In genomic region chr1:93681549-93682412, GRCh38 we compare ENCODE assay signal across 1 cellular context.
TF ChIP-seq lines count a peak whose summit lies in the region.

BCAR3 (minus strand) TSS chr1:93681837; CDS start chr1:93674930, 6,907 bp downstream.

TF ChIP-seq in HepG2, 621 proteins besides CTCF, POLR2A, EP300 and RAD21 (continued from another document and continues in another):
- TF ChIP-seq ZNF362 (CRISPR knock-in tag; IDR thresholded peaks at IDR 0.05; ENCODE audit: borderline replicate concordance) (0 out of 2 replicates have a peak, but pooled peaks have one; percentile 9), ZNF761 (CRISPR knock-in tag; conservative IDR thresholded peaks at IDR 0.05) (no peak), ZNF34 (CRISPR knock-in tag; IDR thresholded peaks at IDR 0.05; ENCODE audit: borderline replicate concordance) (0 out of 2 replicates have a peak, but pooled peaks have one; percentile 63), HNRNPLL (IDR thresholded peaks at IDR 0.05; ENCODE audit: low read depth, low read length, poor library complexity, severe bottlenecking) (peak; percentile 82), ZNF556 (CRISPR knock-in tag; IDR thresholded peaks at IDR 0.05; ENCODE audit: borderline replicate concordance) (0 out of 2 replicates have a peak, but pooled peaks have one; percentile 22), SALL1 (CRISPR knock-in tag; IDR thresholded peaks at IDR 0.05) (peak; percentile 46; the same call in 1 of the 2 replicates), ZNF768 (CRISPR knock-in tag; IDR thresholded peaks at IDR 0.05) (0 out of 2 replicates have a peak, but pooled peaks have one; percentile 14), HNF1A (IDR thresholded peaks at IDR 0.05; ENCODE audit: low read depth) (no peak), HNF1A (CRISPR knock-in tag; IDR thresholded peaks at IDR 0.05; ENCODE audit: borderline replicate concordance) (peak; percentile 40; the same call in 1 of the 2 replicates), HINFP (CRISPR knock-in tag; IDR thresholded peaks at IDR 0.05; ENCODE audit: low read depth) (peak; percentile 75; the same call in 1 of the 2 replicates), ZNF280D (CRISPR knock-in tag; IDR thresholded peaks at IDR 0.05) (no peak), STAG1 (CRISPR knock-in tag; IDR thresholded peaks at IDR 0.05) (peak; percentile 44), IKZF4 (CRISPR knock-in tag; IDR thresholded peaks at IDR 0.05; ENCODE audit: borderline replicate concordance, low read depth, not compliant biosample characterization) (no peak), DDIT3 (CRISPR knock-in tag; IDR thresholded peaks at IDR 0.05) (no peak), ZNF687 (CRISPR knock-in tag; IDR thresholded peaks at IDR 0.05) (peak; percentile 55), RBFOX2 (IDR thresholded peaks at IDR 0.05; ENCODE audit: low read depth, low read length) (peak; percentile 76), ZFAT (CRISPR knock-in tag; conservative IDR thresholded peaks at IDR 0.05) (peak; percentile 47; the same call in 1 of the 2 replicates), SAP130 (CRISPR knock-in tag; IDR thresholded peaks at IDR 0.05; ENCODE audit: low read depth) (peak; percentile 34; the same call in 1 of the 2 replicates), ZNF160 (CRISPR knock-in tag; IDR thresholded peaks at IDR 0.05) (0 out of 2 replicates have a peak, but pooled peaks have one; percentile 19), ZBTB44 (CRISPR knock-in tag; IDR thresholded peaks at IDR 0.05) (no peak), SKI (IDR thresholded peaks at IDR 0.05; ENCODE audit: partially characterized antibody) (peak; percentile 58), ZNF30 (CRISPR knock-in tag; IDR thresholded peaks at IDR 0.05) (no peak), ZSCAN21 (CRISPR knock-in tag; IDR thresholded peaks at IDR 0.05; ENCODE audit: borderline replicate concordance) (0 out of 2 replicates have a peak, but pooled peaks have one; percentile 35), ZNF580 (CRISPR knock-in tag; IDR thresholded peaks at IDR 0.05; ENCODE audit: borderline replicate concordance, low read depth) (no peak), ASH2L (IDR thresholded peaks at IDR 0.05; ENCODE audit: insufficient read length, low read depth, low read length) (peak; percentile 31), ZNF343 (CRISPR knock-in tag; IDR thresholded peaks at IDR 0.05) (peak; percentile 66; the same call in 1 of the 2 replicates), ZBTB3 (CRISPR knock-in tag; IDR thresholded peaks at IDR 0.05; ENCODE audit: borderline replicate concordance, low read depth) (no peak), ZNF609 (CRISPR knock-in tag; IDR thresholded peaks at IDR 0.05; ENCODE audit: borderline replicate concordance) (0 out of 2 replicates have a peak, but pooled peaks have one; percentile 27), SPEN (CRISPR knock-in tag; IDR thresholded peaks at IDR 0.05; ENCODE audit: low read depth) (peak; percentile 18; the same call in 1 of the 2 replicates), FOSL2 (CRISPR knock-in tag; IDR thresholded peaks at IDR 0.05) (peak; percentile 22; the same call in 1 of the 2 replicates), NR0B2 (CRISPR knock-in tag; IDR thresholded peaks at IDR 0.05) (no peak), BCL6 (CRISPR knock-in tag; IDR thresholded peaks at IDR 0.05) (no peak)
